ENCODE assay signal across 1 cellular context in the genomic region with DNA sequence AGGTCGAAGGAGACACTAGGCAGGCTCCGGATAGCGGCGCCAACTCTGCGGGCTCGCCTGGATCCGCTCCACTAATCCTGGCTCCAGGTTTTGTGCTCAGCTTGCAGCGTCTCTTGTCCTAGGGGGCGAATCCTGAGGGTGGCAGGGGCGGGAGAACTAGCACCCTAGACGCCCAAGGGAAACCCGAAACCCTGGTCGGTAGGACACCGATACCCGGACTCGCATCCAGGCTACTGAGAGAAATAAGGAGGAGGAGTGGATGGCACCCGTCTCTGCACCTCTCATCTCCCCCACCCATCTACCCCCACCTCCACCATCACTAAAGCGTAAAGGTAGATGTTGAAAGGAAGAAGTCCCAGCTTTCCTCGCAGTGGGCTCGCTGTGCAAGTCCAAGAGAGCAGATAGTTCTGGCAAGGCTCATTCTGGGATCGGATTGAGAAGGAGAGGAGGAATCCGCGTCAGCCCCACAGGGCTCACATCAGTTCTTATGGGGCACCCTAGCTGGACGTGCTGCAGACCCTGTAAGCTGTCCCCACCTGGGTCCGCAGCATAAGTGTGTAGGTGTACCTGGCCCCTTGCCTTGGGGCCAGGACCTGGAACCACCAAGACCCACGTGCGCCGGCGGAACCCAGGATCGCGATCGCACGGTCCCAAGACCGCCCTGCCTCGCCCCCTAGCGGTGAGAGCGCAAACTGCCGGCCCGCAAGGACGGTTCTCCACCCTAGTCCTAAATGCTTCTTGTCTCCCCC.
TF ChIP-seq lines count a peak whose summit lies in the region.

No MANE protein-coding gene starts in this region.

TF ChIP-seq in HepG2, 621 proteins besides CTCF, POLR2A, EP300 and RAD21 (continued from another document and continues in another):
- TF ChIP-seq, protein P1, sequence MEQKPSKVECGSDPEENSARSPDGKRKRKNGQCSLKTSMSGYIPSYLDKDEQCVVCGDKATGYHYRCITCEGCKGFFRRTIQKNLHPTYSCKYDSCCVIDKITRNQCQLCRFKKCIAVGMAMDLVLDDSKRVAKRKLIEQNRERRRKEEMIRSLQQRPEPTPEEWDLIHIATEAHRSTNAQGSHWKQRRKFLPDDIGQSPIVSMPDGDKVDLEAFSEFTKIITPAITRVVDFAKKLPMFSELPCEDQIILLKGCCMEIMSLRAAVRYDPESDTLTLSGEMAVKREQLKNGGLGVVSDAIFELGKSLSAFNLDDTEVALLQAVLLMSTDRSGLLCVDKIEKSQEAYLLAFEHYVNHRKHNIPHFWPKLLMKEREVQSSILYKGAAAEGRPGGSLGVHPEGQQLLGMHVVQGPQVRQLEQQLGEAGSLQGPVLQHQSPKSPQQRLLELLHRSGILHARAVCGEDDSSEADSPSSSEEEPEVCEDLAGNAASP (CRISPR knock-in tag; IDR thresholded peaks at IDR 0.05; ENCODE audit: borderline replicate concordance) = peak; percentile 55; the same call in 1 of the 2 replicates
- TF ChIP-seq ZNF329 (CRISPR knock-in tag; IDR thresholded peaks at IDR 0.05; ENCODE audit: low read depth) (0 out of 2 replicates have a peak, but pooled peaks have one; percentile 19), YEATS4 (CRISPR knock-in tag; IDR thresholded peaks at IDR 0.05; ENCODE audit: borderline replicate concordance) (0 out of 2 replicates have a peak, but pooled peaks have one; percentile 26), ZC3H13 (CRISPR knock-in tag; IDR thresholded peaks at IDR 0.05) (peak; percentile 56; the same call in 1 of the 2 replicates), ZBTB7B (CRISPR knock-in tag; IDR thresholded peaks at IDR 0.05) (0 out of 2 replicates have a peak, but pooled peaks have one; percentile 34), AHDC1 (CRISPR knock-in tag; IDR thresholded peaks at IDR 0.05; ENCODE audit: borderline replicate concordance) (0 out of 2 replicates have a peak, but pooled peaks have one; percentile 8), ZNF616 (CRISPR knock-in tag; IDR thresholded peaks at IDR 0.05; ENCODE audit: low read depth) (0 out of 2 replicates have a peak, but pooled peaks have one; percentile 32), AKNA (CRISPR knock-in tag; IDR thresholded peaks at IDR 0.05; ENCODE audit: borderline replicate concordance) (0 out of 2 replicates have a peak, but pooled peaks have one; percentile 58), MXD1 (CRISPR knock-in tag; IDR thresholded peaks at IDR 0.05) (peak; percentile 93; the same call in 1 of the 2 replicates), CHD2 (IDR thresholded peaks at IDR 0.05; ENCODE audit: low read depth, low read length) (0 out of 2 replicates have a peak, but pooled peaks have one; percentile 54), ZNF501 (CRISPR knock-in tag; IDR thresholded peaks at IDR 0.05) (peak; percentile 90), ZNF710 (CRISPR knock-in tag; IDR thresholded peaks at IDR 0.05; ENCODE audit: borderline replicate concordance) (peak; percentile 90), ZNF280D (CRISPR knock-in tag; IDR thresholded peaks at IDR 0.05) (peak; percentile 85), KDM2A (CRISPR knock-in tag; IDR thresholded peaks at IDR 0.05; ENCODE audit: borderline replicate concordance, low read depth) (peak; percentile 85), MYPOP (CRISPR knock-in tag; IDR thresholded peaks at IDR 0.05) (0 out of 2 replicates have a peak, but pooled peaks have one; percentile 72), ZNF230 (CRISPR knock-in tag; IDR thresholded peaks at IDR 0.05) (0 out of 2 replicates have a peak, but pooled peaks have one; percentile 41), EEA1 (CRISPR knock-in tag; IDR thresholded peaks at IDR 0.05; ENCODE audit: borderline replicate concordance) (0 out of 2 replicates have a peak, but pooled peaks have one; percentile 59), HDAC1 (CRISPR knock-in tag; IDR thresholded peaks at IDR 0.05) (0 out of 2 replicates have a peak, but pooled peaks have one; percentile 25), CAMTA2 (CRISPR knock-in tag; IDR thresholded peaks at IDR 0.05; ENCODE audit: borderline replicate concordance) (peak; percentile 69; the same call in 1 of the 2 replicates), ZNF782 (CRISPR knock-in tag; IDR thresholded peaks at IDR 0.05; ENCODE audit: borderline replicate concordance) (peak; percentile 75; the same call in 1 of the 2 replicates), ZNF724P (CRISPR knock-in tag; IDR thresholded peaks at IDR 0.05; ENCODE audit: borderline replicate concordance) (no peak), HCFC1 (IDR thresholded peaks at IDR 0.05; ENCODE audit: low read depth, low read length) (no peak), GABPB1 (CRISPR knock-in tag; IDR thresholded peaks at IDR 0.05) (peak; percentile 71; the same call in 1 of the 2 replicates)
- TF ChIP-seq, protein P2, sequence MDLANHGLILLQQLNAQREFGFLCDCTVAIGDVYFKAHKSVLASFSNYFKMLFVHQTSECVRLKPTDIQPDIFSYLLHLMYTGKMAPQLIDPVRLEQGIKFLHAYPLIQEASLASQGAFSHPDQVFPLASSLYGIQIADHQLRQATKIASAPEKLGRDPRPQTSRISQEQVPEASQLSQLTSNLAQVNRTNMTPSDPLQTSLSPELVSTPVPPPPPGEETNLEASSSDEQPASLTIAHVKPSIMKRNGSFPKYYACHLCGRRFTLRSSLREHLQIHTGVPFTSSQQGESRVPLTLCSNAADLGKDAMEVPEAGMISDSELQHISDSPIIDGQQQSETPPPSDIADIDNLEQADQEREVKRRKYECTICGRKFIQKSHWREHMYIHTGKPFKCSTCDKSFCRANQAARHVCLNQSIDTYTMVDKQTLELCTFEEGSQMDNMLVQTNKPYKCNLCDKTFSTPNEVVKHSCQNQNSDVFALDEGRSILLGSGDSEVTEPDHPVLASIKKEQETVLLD (CRISPR knock-in tag; IDR thresholded peaks at IDR 0.05; ENCODE audit: low read depth) = no peak
- TF ChIP-seq, protein P3, sequence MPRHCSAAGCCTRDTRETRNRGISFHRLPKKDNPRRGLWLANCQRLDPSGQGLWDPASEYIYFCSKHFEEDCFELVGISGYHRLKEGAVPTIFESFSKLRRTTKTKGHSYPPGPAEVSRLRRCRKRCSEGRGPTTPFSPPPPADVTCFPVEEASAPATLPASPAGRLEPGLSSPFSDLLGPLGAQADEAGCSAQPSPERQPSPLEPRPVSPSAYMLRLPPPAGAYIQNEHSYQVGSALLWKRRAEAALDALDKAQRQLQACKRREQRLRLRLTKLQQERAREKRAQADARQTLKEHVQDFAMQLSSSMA (CRISPR knock-in tag; IDR thresholded peaks at IDR 0.05) = 0 out of 2 replicates have a peak, but pooled peaks have one; percentile 16
